In genomic region chr2:137093116-137093515, GRCh38 we compare ENCODE assay signal across 34 cellular contexts.
"Had no signal": no experiment of that assay in that cellular context is flagged by ENCODE, and none has a peak within 500 bp of the region (broad histone marks: within the 10 kb centered on the region; RNA-seq: fewer than 3 reads in every experiment).

No MANE protein-coding gene starts in this region.

- H3K9me3 ChIP-seq: MG63 had no signal

- H3K36me3 ChIP-seq: MG63 had no signal

- H3K4me3 ChIP-seq: MG63 had no signal

- DNase-seq: Karpas-422, Kasumi-1, MG63, MM.1S, MV-4-11, NCI-H1048, NCI-H1092, NCI-H1092 treated with DMSO at 0.1 percent for 48 hours, NCI-H1105, NCI-H1105 treated with DMSO at 0.1 percent for 48 hours, NCI-H1417, NCI-H1417 treated with DMSO at 0.1 percent for 48 hours, NCI-H1436, NCI-H1436 treated with DMSO at 0.1 percent for 48 hours, NCI-H146, NCI-H1694, NCI-H1694 treated with DMSO at 0.1 percent for 48 hours, NCI-H187, NCI-H187 treated with DMSO at 0.1 percent for 48 hours, NCI-H1930, NCI-H2029, NCI-H2029 treated with DMSO at 0.1 percent for 48 hours, NCI-H2081, NCI-H2081 treated with DMSO at 0.1 percent for 48 hours, NCI-H2107, NCI-H2171, NCI-H2171 treated with DMSO at 0.1 percent for 48 hours, NCI-H2227 treated with DMSO at 0.1 percent for 48 hours, NCI-H226, NCI-H345, NCI-H446, NCI-H446 treated with DMSO at 0.1 percent for 48 hours, NCI-H510A, NCI-H510A treated with DMSO at 0.1 percent for 48 hours had no signal

- H3K27me3 ChIP-seq: MG63 had no signal
